Comparison of ENCODE assay signal across 2 cellular contexts in the genomic region with DNA sequence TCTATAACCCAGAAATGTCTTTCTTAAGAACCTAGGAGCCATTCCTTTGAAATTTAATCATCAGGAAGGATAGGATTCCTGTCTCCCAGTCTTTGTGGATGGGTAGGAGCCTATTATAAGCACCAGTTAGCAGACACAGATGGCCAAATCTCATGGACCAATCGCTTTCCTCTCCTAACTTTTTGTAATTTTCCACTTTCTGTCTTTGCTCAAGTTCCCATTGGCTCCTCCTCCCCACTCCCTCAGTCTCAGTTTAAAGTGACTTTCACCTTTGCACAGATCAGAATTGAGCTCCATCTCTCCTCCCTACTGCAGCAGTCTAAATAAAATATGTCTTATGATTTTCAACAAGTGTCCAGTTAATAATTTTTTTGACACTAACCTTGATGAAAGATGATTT.
TF ChIP-seq lines count a peak whose summit lies in the region.

No MANE protein-coding gene starts in this region.

TF ChIP-seq in H1, 55 proteins besides CTCF, POLR2A, EP300 and RAD21:
- TF ChIP-seq, protein P1, sequence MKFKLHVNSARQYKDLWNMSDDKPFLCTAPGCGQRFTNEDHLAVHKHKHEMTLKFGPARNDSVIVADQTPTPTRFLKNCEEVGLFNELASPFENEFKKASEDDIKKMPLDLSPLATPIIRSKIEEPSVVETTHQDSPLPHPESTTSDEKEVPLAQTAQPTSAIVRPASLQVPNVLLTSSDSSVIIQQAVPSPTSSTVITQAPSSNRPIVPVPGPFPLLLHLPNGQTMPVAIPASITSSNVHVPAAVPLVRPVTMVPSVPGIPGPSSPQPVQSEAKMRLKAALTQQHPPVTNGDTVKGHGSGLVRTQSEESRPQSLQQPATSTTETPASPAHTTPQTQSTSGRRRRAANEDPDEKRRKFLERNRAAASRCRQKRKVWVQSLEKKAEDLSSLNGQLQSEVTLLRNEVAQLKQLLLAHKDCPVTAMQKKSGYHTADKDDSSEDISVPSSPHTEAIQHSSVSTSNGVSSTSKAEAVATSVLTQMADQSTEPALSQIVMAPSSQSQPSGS (IDR thresholded peaks at IDR 0.05; ENCODE audit: low read length) = no peak
- TF ChIP-seq NRF1 (IDR thresholded peaks at IDR 0.05; ENCODE audit: low read depth, low read length) (no peak), HDAC2 (IDR thresholded peaks at IDR 0.05; ENCODE audit: borderline replicate concordance in 1 of 2, low read depth in 2 of 2, low read length in 2 of 2) (no peak), RNF2 (IDR thresholded peaks at IDR 0.05; ENCODE audit: borderline replicate concordance, low read depth, low read length, missing control alignments, poor library complexity, severe bottlenecking) (no peak), GABPA (IDR thresholded peaks at IDR 0.05; ENCODE audit: borderline replicate concordance, insufficient read depth, low read length) (no peak)
- TF ChIP-seq, protein P2, sequence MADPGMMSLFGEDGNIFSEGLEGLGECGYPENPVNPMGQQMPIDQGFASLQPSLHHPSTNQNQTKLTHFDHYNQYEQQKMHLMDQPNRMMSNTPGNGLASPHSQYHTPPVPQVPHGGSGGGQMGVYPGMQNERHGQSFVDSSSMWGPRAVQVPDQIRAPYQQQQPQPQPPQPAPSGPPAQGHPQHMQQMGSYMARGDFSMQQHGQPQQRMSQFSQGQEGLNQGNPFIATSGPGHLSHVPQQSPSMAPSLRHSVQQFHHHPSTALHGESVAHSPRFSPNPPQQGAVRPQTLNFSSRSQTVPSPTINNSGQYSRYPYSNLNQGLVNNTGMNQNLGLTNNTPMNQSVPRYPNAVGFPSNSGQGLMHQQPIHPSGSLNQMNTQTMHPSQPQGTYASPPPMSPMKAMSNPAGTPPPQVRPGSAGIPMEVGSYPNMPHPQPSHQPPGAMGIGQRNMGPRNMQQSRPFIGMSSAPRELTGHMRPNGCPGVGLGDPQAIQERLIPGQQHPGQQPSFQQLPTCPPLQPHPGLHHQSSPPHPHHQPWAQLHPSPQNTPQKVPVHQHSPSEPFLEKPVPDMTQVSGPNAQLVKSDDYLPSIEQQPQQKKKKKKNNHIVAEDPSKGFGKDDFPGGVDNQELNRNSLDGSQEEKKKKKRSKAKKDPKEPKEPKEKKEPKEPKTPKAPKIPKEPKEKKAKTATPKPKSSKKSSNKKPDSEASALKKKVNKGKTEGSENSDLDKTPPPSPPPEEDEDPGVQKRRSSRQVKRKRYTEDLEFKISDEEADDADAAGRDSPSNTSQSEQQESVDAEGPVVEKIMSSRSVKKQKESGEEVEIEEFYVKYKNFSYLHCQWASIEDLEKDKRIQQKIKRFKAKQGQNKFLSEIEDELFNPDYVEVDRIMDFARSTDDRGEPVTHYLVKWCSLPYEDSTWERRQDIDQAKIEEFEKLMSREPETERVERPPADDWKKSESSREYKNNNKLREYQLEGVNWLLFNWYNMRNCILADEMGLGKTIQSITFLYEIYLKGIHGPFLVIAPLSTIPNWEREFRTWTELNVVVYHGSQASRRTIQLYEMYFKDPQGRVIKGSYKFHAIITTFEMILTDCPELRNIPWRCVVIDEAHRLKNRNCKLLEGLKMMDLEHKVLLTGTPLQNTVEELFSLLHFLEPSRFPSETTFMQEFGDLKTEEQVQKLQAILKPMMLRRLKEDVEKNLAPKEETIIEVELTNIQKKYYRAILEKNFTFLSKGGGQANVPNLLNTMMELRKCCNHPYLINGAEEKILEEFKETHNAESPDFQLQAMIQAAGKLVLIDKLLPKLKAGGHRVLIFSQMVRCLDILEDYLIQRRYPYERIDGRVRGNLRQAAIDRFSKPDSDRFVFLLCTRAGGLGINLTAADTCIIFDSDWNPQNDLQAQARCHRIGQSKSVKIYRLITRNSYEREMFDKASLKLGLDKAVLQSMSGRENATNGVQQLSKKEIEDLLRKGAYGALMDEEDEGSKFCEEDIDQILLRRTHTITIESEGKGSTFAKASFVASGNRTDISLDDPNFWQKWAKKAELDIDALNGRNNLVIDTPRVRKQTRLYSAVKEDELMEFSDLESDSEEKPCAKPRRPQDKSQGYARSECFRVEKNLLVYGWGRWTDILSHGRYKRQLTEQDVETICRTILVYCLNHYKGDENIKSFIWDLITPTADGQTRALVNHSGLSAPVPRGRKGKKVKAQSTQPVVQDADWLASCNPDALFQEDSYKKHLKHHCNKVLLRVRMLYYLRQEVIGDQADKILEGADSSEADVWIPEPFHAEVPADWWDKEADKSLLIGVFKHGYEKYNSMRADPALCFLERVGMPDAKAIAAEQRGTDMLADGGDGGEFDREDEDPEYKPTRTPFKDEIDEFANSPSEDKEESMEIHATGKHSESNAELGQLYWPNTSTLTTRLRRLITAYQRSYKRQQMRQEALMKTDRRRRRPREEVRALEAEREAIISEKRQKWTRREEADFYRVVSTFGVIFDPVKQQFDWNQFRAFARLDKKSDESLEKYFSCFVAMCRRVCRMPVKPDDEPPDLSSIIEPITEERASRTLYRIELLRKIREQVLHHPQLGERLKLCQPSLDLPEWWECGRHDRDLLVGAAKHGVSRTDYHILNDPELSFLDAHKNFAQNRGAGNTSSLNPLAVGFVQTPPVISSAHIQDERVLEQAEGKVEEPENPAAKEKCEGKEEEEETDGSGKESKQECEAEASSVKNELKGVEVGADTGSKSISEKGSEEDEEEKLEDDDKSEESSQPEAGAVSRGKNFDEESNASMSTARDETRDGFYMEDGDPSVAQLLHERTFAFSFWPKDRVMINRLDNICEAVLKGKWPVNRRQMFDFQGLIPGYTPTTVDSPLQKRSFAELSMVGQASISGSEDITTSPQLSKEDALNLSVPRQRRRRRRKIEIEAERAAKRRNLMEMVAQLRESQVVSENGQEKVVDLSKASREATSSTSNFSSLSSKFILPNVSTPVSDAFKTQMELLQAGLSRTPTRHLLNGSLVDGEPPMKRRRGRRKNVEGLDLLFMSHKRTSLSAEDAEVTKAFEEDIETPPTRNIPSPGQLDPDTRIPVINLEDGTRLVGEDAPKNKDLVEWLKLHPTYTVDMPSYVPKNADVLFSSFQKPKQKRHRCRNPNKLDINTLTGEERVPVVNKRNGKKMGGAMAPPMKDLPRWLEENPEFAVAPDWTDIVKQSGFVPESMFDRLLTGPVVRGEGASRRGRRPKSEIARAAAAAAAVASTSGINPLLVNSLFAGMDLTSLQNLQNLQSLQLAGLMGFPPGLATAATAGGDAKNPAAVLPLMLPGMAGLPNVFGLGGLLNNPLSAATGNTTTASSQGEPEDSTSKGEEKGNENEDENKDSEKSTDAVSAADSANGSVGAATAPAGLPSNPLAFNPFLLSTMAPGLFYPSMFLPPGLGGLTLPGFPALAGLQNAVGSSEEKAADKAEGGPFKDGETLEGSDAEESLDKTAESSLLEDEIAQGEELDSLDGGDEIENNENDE (IDR thresholded peaks at IDR 0.05; ENCODE audit: insufficient replicate concordance, low read length) = no peak
- TF ChIP-seq, protein P3, sequence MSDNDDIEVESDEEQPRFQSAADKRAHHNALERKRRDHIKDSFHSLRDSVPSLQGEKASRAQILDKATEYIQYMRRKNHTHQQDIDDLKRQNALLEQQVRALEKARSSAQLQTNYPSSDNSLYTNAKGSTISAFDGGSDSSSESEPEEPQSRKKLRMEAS (IDR thresholded peaks at IDR 0.05) = no peak

TF ChIP-seq in liver, 16 proteins besides CTCF, POLR2A, EP300 and RAD21 (continued from another document):
- TF ChIP-seq FOXA1 (IDR thresholded peaks at IDR 0.05) = no peak
- TF ChIP-seq TAF1 (conservative IDR thresholded peaks at IDR 0.05) = no peak
- TF ChIP-seq NR2F2 (IDR thresholded peaks at IDR 0.05) = no peak
- TF ChIP-seq, protein P4, sequence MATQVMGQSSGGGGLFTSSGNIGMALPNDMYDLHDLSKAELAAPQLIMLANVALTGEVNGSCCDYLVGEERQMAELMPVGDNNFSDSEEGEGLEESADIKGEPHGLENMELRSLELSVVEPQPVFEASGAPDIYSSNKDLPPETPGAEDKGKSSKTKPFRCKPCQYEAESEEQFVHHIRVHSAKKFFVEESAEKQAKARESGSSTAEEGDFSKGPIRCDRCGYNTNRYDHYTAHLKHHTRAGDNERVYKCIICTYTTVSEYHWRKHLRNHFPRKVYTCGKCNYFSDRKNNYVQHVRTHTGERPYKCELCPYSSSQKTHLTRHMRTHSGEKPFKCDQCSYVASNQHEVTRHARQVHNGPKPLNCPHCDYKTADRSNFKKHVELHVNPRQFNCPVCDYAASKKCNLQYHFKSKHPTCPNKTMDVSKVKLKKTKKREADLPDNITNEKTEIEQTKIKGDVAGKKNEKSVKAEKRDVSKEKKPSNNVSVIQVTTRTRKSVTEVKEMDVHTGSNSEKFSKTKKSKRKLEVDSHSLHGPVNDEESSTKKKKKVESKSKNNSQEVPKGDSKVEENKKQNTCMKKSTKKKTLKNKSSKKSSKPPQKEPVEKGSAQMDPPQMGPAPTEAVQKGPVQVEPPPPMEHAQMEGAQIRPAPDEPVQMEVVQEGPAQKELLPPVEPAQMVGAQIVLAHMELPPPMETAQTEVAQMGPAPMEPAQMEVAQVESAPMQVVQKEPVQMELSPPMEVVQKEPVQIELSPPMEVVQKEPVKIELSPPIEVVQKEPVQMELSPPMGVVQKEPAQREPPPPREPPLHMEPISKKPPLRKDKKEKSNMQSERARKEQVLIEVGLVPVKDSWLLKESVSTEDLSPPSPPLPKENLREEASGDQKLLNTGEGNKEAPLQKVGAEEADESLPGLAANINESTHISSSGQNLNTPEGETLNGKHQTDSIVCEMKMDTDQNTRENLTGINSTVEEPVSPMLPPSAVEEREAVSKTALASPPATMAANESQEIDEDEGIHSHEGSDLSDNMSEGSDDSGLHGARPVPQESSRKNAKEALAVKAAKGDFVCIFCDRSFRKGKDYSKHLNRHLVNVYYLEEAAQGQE (IDR thresholded peaks at IDR 0.05) = no peak
- no peak for TF ChIP-seq RXRA (IDR thresholded peaks at IDR 0.05)
- TF ChIP-seq HNF4G (IDR thresholded peaks at IDR 0.05) = no peak
- TF ChIP-seq YY1 (IDR thresholded peaks at IDR 0.05) = no peak
- no peak for TF ChIP-seq FOXA2 (IDR thresholded peaks at IDR 0.05)
- TF ChIP-seq, protein P5, sequence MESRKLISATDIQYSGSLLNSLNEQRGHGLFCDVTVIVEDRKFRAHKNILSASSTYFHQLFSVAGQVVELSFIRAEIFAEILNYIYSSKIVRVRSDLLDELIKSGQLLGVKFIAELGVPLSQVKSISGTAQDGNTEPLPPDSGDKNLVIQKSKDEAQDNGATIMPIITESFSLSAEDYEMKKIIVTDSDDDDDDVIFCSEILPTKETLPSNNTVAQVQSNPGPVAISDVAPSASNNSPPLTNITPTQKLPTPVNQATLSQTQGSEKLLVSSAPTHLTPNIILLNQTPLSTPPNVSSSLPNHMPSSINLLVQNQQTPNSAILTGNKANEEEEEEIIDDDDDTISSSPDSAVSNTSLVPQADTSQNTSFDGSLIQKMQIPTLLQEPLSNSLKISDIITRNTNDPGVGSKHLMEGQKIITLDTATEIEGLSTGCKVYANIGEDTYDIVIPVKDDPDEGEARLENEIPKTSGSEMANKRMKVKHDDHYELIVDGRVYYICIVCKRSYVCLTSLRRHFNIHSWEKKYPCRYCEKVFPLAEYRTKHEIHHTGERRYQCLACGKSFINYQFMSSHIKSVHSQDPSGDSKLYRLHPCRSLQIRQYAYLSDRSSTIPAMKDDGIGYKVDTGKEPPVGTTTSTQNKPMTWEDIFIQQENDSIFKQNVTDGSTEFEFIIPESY (IDR thresholded peaks at IDR 0.05) = no peak
- TF ChIP-seq EGR1 (IDR thresholded peaks at IDR 0.05; ENCODE audit: low read depth in 2 of 2) = no peak
- TF ChIP-seq SP1 (IDR thresholded peaks at IDR 0.05) = peak; percentile 17
- TF ChIP-seq, protein P6, sequence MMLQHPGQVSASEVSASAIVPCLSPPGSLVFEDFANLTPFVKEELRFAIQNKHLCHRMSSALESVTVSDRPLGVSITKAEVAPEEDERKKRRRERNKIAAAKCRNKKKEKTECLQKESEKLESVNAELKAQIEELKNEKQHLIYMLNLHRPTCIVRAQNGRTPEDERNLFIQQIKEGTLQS (IDR thresholded peaks at IDR 0.05) = no peak
